ENCODE assay signal across 16 cellular contexts in genomic region chr6:111548368-111548767, GRCh38. TPM values are rescaled to one million over a fixed set of nuclear protein-coding genes. Genes with fewer than 3 reads are reported as not detected.
A peak's percentile ranks its signal among the peaks of the same experiment; 100 is the strongest.
DNase-seq lines count a peak whose midpoint lies in the region; ATAC-seq and TF ChIP-seq lines count a peak whose summit lies in the region.
"Had no signal": no experiment of that assay in that cellular context is flagged by ENCODE, and none has a peak within 500 bp of the region (broad histone marks: within the 10 kb centered on the region; RNA-seq: fewer than 3 reads in every experiment).

No MANE protein-coding gene starts in this region.

- no peak overlapping the region for H3K4me3 Mint-ChIP-seq in mesothelial cell of epicardium
- H3K4me3 Mint-ChIP-seq: CD4-positive, alpha-beta memory T cell; HFFc6 had no signal

- no peaks in the 10 kb centered on the region for H3K9me3 Mint-ChIP-seq in mesothelial cell of epicardium
- H3K9me3 Mint-ChIP-seq: CD4-positive, alpha-beta memory T cell; HFFc6 had no signal

- no peak for TF ChIP-seq POLR2A in uterus (IDR thresholded peaks at IDR 0.05)

- BruUV-seq in Panc1 (replicated peaks; lab: Mats Ljungman, UMichigan): no TSS peak

- peaks cover 56% of the 10 kb centered on the region for H3K4me1 Mint-ChIP-seq in mesothelial cell of epicardium
- H3K4me1 Mint-ChIP-seq: CD4-positive, alpha-beta memory T cell had no signal

- intact Hi-C loops in Panc1 (cut with micrococcal nuclease; ENCODE audit: unreplicated experiment) (no loop called here), uterus (cut with DNase I; ENCODE audit: low total_unique reads) (no loop called here)

- H3K27me3 Mint-ChIP-seq in mesothelial cell of epicardium (ENCODE audit: low read depth): no peaks in the 10 kb centered on the region
- H3K27me3 Mint-ChIP-seq: CD4-positive, alpha-beta memory T cell had no signal

- H3K27ac ChIP-seq in Panc1 (ENCODE audit: low read length): peak overlapping the region; percentile 92
- H3K27ac ChIP-seq in uterus: peak overlapping the region; percentile 11 to 24
- no peak overlapping the region for H3K27ac ChIP-seq in coronary artery

- no peaks in the 10 kb centered on the region for H3K36me3 Mint-ChIP-seq in mesothelial cell of epicardium

- ATAC-seq in Panc1 (no peak), GM21515 (IDR thresholded peaks at IDR 0.05; ENCODE audit: unreplicated experiment) (no peak)

- POLR2A ChIA-PET in Panc1 (lab: Charles Lee): no interaction called here

- H3K27me3 ChIP-seq in Panc1 (ENCODE audit: control insufficient read depth, insufficient read depth, low read length): no peaks in the 10 kb centered on the region
- H3K27me3 ChIP-seq in uterus: no peaks in the 10 kb centered on the region

- peak overlapping the region; percentile 51 for H3K27ac Mint-ChIP-seq in mesothelial cell of epicardium
- H3K27ac Mint-ChIP-seq: CD4-positive, alpha-beta memory T cell; HFFc6 had no signal

- DNase-seq in Panc1 (ENCODE audit: low read depth, low spot score): no peak
- no peak for DNase-seq in mesothelial cell of epicardium (ENCODE audit: low spot score in 2 of 2, unreplicated experiment in 2 of 2)
- no peak for DNase-seq in uterus
- no peak for DNase-seq in coronary artery (ENCODE audit: low spot score)
- no peak for DNase-seq in NCI-H526 (lab: John Stamatoyannopoulos, UW)
- DNase-seq: C1 segment of cervical spinal cord; Calu3; CD4-positive, alpha-beta memory T cell; COR-L47; DMS53; DMS79 treated with DMSO at 0.1 percent for 48 hours; GF-D8; GOT3; HFFc6 had no signal

- H3K4me1 ChIP-seq in Panc1 (ENCODE audit: control insufficient read depth, insufficient read depth, low read length): peaks cover 50% of the 10 kb centered on the region
- peaks cover 22 to 24% of the 10 kb centered on the region in 2 donors for H3K4me1 ChIP-seq in uterus

- H3K36me3 ChIP-seq in Panc1 (ENCODE audit: control insufficient read depth, insufficient read depth, low read length) (no peaks in the 10 kb centered on the region), uterus (no peaks in the 10 kb centered on the region)
- H3K36me3 ChIP-seq: HAP-1 had no signal

- CTCF ChIA-PET in Panc1 (lab: Charles Lee): no interaction called here

- H3K4me3 ChIP-seq in Panc1 (ENCODE audit: low read depth in 2 of 2, low read length in 2 of 2): no peak overlapping the region
- H3K4me3 ChIP-seq in uterus: no peak overlapping the region
- no peak overlapping the region for H3K4me3 ChIP-seq in coronary artery
- H3K4me3 ChIP-seq: HAP-1 had no signal

- no peaks in the 10 kb centered on the region for H3K9me3 ChIP-seq in Panc1 (ENCODE audit: control insufficient read depth, insufficient read depth, low read depth, low read length)
- no peaks in the 10 kb centered on the region for H3K9me3 ChIP-seq in uterus
- H3K9me3 ChIP-seq: HAP-1 had no signal

- no peak for TF ChIP-seq CTCF in Panc1 (IDR thresholded peaks at IDR 0.05)
- no peak for TF ChIP-seq CTCF in mesothelial cell of epicardium (IDR thresholded peaks at IDR 0.05; ENCODE audit: unreplicated experiment)
- no peak for TF ChIP-seq CTCF in uterus (IDR thresholded peaks at IDR 0.05)
- TF ChIP-seq CTCF in coronary artery (IDR thresholded peaks at IDR 0.05): no peak

- in situ Hi-C loops in Panc1 (cut with HindIII; ENCODE audit: low pct_unique_long_range_greater_than_20kb, low sequenced_read_pairs): no loop called here

RNA-seq across cellular contexts. Expression of gene TRAF3IP2, which starts 57.3 kb away (rescaled TPM):
- total RNA-seq in Panc1 (2021; ENCODE audit: unreplicated experiment) (43.3 TPM), mesothelial cell of epicardium (29.9 to 32.0 TPM (median 30.5 TPM) in 3 replicates), uterus (10 to 100 TPM; 17.2 to 64.4 (median 25.4) TPM)
- polyA plus RNA-seq in Panc1 (2012; ENCODE audit: insufficient read length): 27.5 TPM

Comparison
In these comparisons a context has a peak if more than half of its experiments do, and no peak if none do; other contexts are left out.
1. H3K27ac ChIP-seq: peak in Panc1 (single experiment) and uterus (2 of 2); none in coronary artery (0 of 2).